ENCODE assay signal across 8 cellular contexts in genomic region chr19:43505186-43505456, GRCh38. TPM values are rescaled to one million over a fixed set of nuclear protein-coding genes. Genes with fewer than 3 reads are reported as not detected.
DNase-seq lines count a peak whose midpoint lies in the region; TF ChIP-seq lines count a peak whose summit lies in the region.

No MANE protein-coding gene starts in this region.

- TF ChIP-seq EP300 in tibial nerve (IDR thresholded peaks at IDR 0.05), result no peak

- no peak overlapping the region for H3K4me2 ChIP-seq in mammary epithelial cell (ENCODE audit: insufficient read depth, low read depth, low read length)

- POLR2A ChIA-PET in MCF 10A (lab: Yijun Ruan, JAX), result interaction anchor here (0.9 to 3.9 kb wide), 9 partner anchors 14 to 58 kb away, joined by 3 to 29 read pairs (median 9); partner anchors contain the start of genes LYPD3 and ZNF575

- 78% methylated on average over 3 of the region's 3 CpGs for WGBS in mammary epithelial cell (ENCODE audit: low coverage, missing lambda C conversion rate)
- WGBS in tibial nerve, 2 donors, result 58 to 73% methylated on average over 3 of the region's 3 CpGs
- WGBS in testis, 2 donors, result 60 to 77% methylated on average over 3 of the region's 3 CpGs

- H4K20me1 ChIP-seq in mammary epithelial cell (ENCODE audit: insufficient read depth, low read length), result no peaks in the 10 kb centered on the region

- peaks cover 16% of the 10 kb centered on the region for H3K79me2 ChIP-seq in mammary epithelial cell (ENCODE audit: insufficient read depth, low read length)

- dilution Hi-C loops in mammary epithelial cell (cut with HindIII; ENCODE audit: low sequenced_read_pairs), result no loop called here

- CTCF ChIA-PET in MCF 10A (lab: Yijun Ruan, JAX), result interaction anchor here (0.7 to 3.4 kb wide), 4 partner anchors 14 to 1094 kb away, joined by 4 to 19 read pairs (median 6); no protein-coding TSS in a partner anchor
- CTCF ChIA-PET in mammary epithelial cell (lab: Charles Lee; ENCODE audit: low non-redundant PET), result no interaction called here

- H3K27ac Mint-ChIP-seq in MCF 10A (ENCODE audit: low read depth, unreplicated experiment), result peak overlapping the region; percentile 54

- TF ChIP-seq POLR2A in tibial nerve (IDR thresholded peaks at IDR 0.05), result no peak
- TF ChIP-seq POLR2A in testis (IDR thresholded peaks at IDR 0.05), result no peak

- H3K27ac ChIP-seq in mammary epithelial cell (ENCODE audit: insufficient read depth, low read depth, low read length) (no peak overlapping the region), ascending aorta (peak overlapping the region; percentile 87), muscle layer of colon (ENCODE audit: low read depth, low read length) (peak overlapping the region; percentile 87), tibial nerve (peak overlapping the region in 3 of 4 donors; percentile 91 to 94 (median 92)), testis (no peak overlapping the region)

- no peak for DNase-seq in MCF 10A (ENCODE audit: unreplicated experiment)
- DNase-seq in mammary epithelial cell, result no peak
- no peak for DNase-seq in ascending aorta (ENCODE audit: low spot score in 2 of 2)
- DNase-seq in tibial nerve (ENCODE audit: low spot score in 2 of 2), result no peak
- no peak for DNase-seq in GM19240 (ENCODE audit: insufficient read length, low spot score)
- DNase-seq in testis, result no peak
- no peak for DNase-seq in CD1c-positive myeloid dendritic cell (ENCODE audit: extremely low spot score)

- H3K27me3 Mint-ChIP-seq in MCF 10A (ENCODE audit: insufficient read depth, unreplicated experiment), result no peaks in the 10 kb centered on the region

- H3K36me3 ChIP-seq in mammary epithelial cell (ENCODE audit: insufficient read depth, low read length), result peaks cover 10% of the 10 kb centered on the region
- H3K36me3 ChIP-seq in ascending aorta, result peaks cover 10 to 14% of the 10 kb centered on the region in 2 donors
- H3K36me3 ChIP-seq in muscle layer of colon (ENCODE audit: insufficient read depth, low read length), result peaks cover 15% of the 10 kb centered on the region
- H3K36me3 ChIP-seq in tibial nerve, result peaks cover 0 to 42% (median 9%) of the 10 kb centered on the region in 3 donors
- H3K36me3 ChIP-seq in testis (ENCODE audit: low read depth, missing control alignments), result no peaks in the 10 kb centered on the region

- no peaks in the 10 kb centered on the region for H3K9me3 Mint-ChIP-seq in MCF 10A (ENCODE audit: unreplicated experiment)

- H3K9me3 ChIP-seq in mammary epithelial cell (replicated peaks; ENCODE audit: insufficient read depth, low read length) (no peaks in the 10 kb centered on the region), ascending aorta (no peaks in the 10 kb centered on the region), muscle layer of colon (ENCODE audit: low read length) (no peaks in the 10 kb centered on the region), tibial nerve (no peaks in the 10 kb centered on the region), testis (no peaks in the 10 kb centered on the region)

- peaks cover 11% of the 10 kb centered on the region for H3K4me1 Mint-ChIP-seq in MCF 10A (ENCODE audit: insufficient read depth, unreplicated experiment)

- H3K9ac ChIP-seq in mammary epithelial cell (ENCODE audit: insufficient read depth, low read length) (no peak overlapping the region), muscle layer of colon (ENCODE audit: low read length) (peak overlapping the region; percentile 70)

- H3K4me1 ChIP-seq in mammary epithelial cell (ENCODE audit: insufficient read depth, low read length) (peaks cover 14% of the 10 kb centered on the region), ascending aorta (peaks cover 3 to 8% of the 10 kb centered on the region in 2 donors), muscle layer of colon (ENCODE audit: insufficient read depth, low read length) (peaks cover 9% of the 10 kb centered on the region), tibial nerve (peaks cover 0 to 32% (median 12%) of the 10 kb centered on the region in 4 donors), testis (peaks cover 11% of the 10 kb centered on the region)

- in situ Hi-C loops in mammary epithelial cell (cut with MboI; ENCODE audit: low sequenced_read_pairs in 2 of 2), result no loop called here

- H3K4me3 ChIP-seq in mammary epithelial cell (replicated peaks in 1 of 3; ENCODE audit: insufficient read depth in 1 of 3, low read depth in 2 of 3, low read length in 3 of 3) (no peak overlapping the region), ascending aorta (peak overlapping the region; percentile 75 to 78), muscle layer of colon (ENCODE audit: low read depth in 1 of 2, low read length in 2 of 2) (no peak overlapping the region), tibial nerve (peak overlapping the region in 2 of 4 donors; percentile 62 to 93), testis (no peak overlapping the region)

- peaks cover 50% of the 10 kb centered on the region for H3K36me3 Mint-ChIP-seq in MCF 10A (ENCODE audit: insufficient read depth, unreplicated experiment)

- peak overlapping the region; percentile 90 for H3K4me3 Mint-ChIP-seq in MCF 10A (ENCODE audit: unreplicated experiment)

- H3K27me3 ChIP-seq in mammary epithelial cell (ENCODE audit: insufficient read depth, low read length) (no peaks in the 10 kb centered on the region), ascending aorta (no peaks in the 10 kb centered on the region), muscle layer of colon (ENCODE audit: control insufficient read depth in 1 of 2, insufficient read depth in 2 of 2, low read length in 2 of 2) (no peaks in the 10 kb centered on the region), tibial nerve (no peaks in the 10 kb centered on the region), testis (no peaks in the 10 kb centered on the region)

- BruUV-seq in MCF 10A (replicated peaks; lab: Mats Ljungman, UMichigan) (no TSS peak), mammary epithelial cell (replicated peaks; lab: Mats Ljungman, UMichigan) (no TSS peak)

- no peak overlapping the region for H2AFZ ChIP-seq in mammary epithelial cell (ENCODE audit: low read depth, low read length)

- intact Hi-C loops in MCF 10A (cut with micrococcal nuclease) (no loop called here), mammary epithelial cell (cut with micrococcal nuclease) (loop anchor here (2.0 kb wide), 1 partner anchor 14 kb away; no protein-coding TSS in a partner anchor), ascending aorta (cut with DNase I) (loop anchor here (2.0 kb wide), 1 partner anchor 22 kb away; the partner anchor contains the start of gene ETHE1), testis (cut with DNase I; ENCODE audit: low total_unique reads) (no loop called here)

- TF ChIP-seq CTCF in MCF 10A (IDR thresholded peaks at IDR 0.05; ENCODE audit: unreplicated experiment) (no peak), mammary epithelial cell (conservative IDR thresholded peaks at IDR 0.05 in 1 of 2, IDR thresholded peaks at IDR 0.05 in 1 of 2; ENCODE audit: extremely low read depth in 1 of 2, insufficient read depth in 1 of 2, low read depth in 1 of 2, low read length in 2 of 2) (no peak), ascending aorta (IDR thresholded peaks at IDR 0.05) (no peak), tibial nerve (IDR thresholded peaks at IDR 0.05) (no peak), testis (IDR thresholded peaks at IDR 0.05) (no peak)

RNA-seq across cellular contexts. Expression of gene PHLDB3, which starts 0.6 kb away (rescaled TPM):
- total RNA-seq in MCF 10A (2022), result 9.9 and 11.8 TPM in 2 replicates
- 10 to 100 TPM; 16.2 to 23.8 TPM for total RNA-seq in mammary epithelial cell
- polyA plus RNA-seq in mammary epithelial cell, result 8.0 TPM
- 20.2 TPM for polyA minus RNA-seq in mammary epithelial cell
- total RNA-seq in ascending aorta, result 1.8 TPM
- total RNA-seq in tibial nerve, result 10 to 100 TPM in 3 of 4 donors, 1 to 10 TPM in 1; 9.8 to 25.5 (median 16.3) TPM
- 10 to 100 TPM; 27.1 to 28.3 TPM for total RNA-seq in testis
- 62.2 TPM for polyA plus RNA-seq in testis (ENCODE audit: insufficient read depth, low read depth, low replicate concordance)

RNA-seq across cellular contexts. Expression of gene ETHE1, which starts 21.9 kb away (rescaled TPM):
- 78.0 and 94.4 TPM in 2 replicates for total RNA-seq in MCF 10A (2022)
- total RNA-seq in mammary epithelial cell, result 100 to 1,000 TPM; 114 to 122 TPM
- polyA plus RNA-seq in mammary epithelial cell, result 176 TPM
- polyA minus RNA-seq in mammary epithelial cell, result 122 TPM
- total RNA-seq in ascending aorta, result 118 TPM
- 10 to 100 TPM; 33.7 to 54.5 (median 41.9) TPM for total RNA-seq in tibial nerve
- total RNA-seq in testis, result 10 to 100 TPM; 11.2 to 11.5 TPM
- polyA plus RNA-seq in testis (ENCODE audit: insufficient read depth, low read depth, low replicate concordance), result 13.1 TPM

RNA-seq across cellular contexts. Expression of gene ZNF575, which starts 27.9 kb away (rescaled TPM):
- 0.81 and 1.1 TPM in 2 replicates for total RNA-seq in MCF 10A (2022)
- total RNA-seq in mammary epithelial cell, result 1 to 10 TPM in 1 of 2 donors, under 1 TPM in 1; 0.17 to 2.1 TPM
- 0.17 TPM for polyA plus RNA-seq in mammary epithelial cell
- not detected for polyA minus RNA-seq in mammary epithelial cell
- total RNA-seq in ascending aorta, result not detected
- under 1 TPM in 2 of 4 donors, not detected in 2; 0.60 to 0.63 TPM for total RNA-seq in tibial nerve
- 1 to 10 TPM; 1.1 to 1.7 TPM for total RNA-seq in testis
- 2.4 TPM for polyA plus RNA-seq in testis (ENCODE audit: insufficient read depth, low read depth, low replicate concordance)

RNA-seq across cellular contexts. Expression of gene LYPD3, which starts 39.7 kb away (rescaled TPM):
- total RNA-seq in MCF 10A (2022) (2.5 and 3.1 TPM in 2 replicates), mammary epithelial cell (10 to 100 TPM in 1 of 2 donors, under 1 TPM in 1; 0.33 to 30.7 TPM), ascending aorta (not detected), tibial nerve (under 1 TPM in 2 of 4 donors, not detected in 2; 0.42 to 0.44 TPM), testis (1 to 10 TPM in 1 of 2 donors, under 1 TPM in 1; 0.71 to 1.2 TPM)
- polyA plus RNA-seq in mammary epithelial cell (29.8 TPM), testis (ENCODE audit: insufficient read depth, low read depth, low replicate concordance) (1.3 TPM)
- polyA minus RNA-seq in mammary epithelial cell, result 30.0 TPM

Comparison
In these comparisons a context has a peak if more than half of its experiments do, and no peak if none do; other contexts are left out.
1. intact Hi-C loops: an anchor here in mammary epithelial cell (2.0 kb wide) and ascending aorta (2.0 kb wide); none called in MCF 10A and testis.
2. H3K27ac ChIP-seq: peak in ascending aorta (2 of 2), muscle layer of colon (single experiment) and tibial nerve (3 of 4); none in mammary epithelial cell (single experiment) and testis (0 of 2).
3. H3K4me3 ChIP-seq: peak in ascending aorta (2 of 2); none in mammary epithelial cell (0 of 3), muscle layer of colon (0 of 2) and testis (0 of 2).